8 cellular contexts compared by ENCODE assay signal in the genomic region with DNA sequence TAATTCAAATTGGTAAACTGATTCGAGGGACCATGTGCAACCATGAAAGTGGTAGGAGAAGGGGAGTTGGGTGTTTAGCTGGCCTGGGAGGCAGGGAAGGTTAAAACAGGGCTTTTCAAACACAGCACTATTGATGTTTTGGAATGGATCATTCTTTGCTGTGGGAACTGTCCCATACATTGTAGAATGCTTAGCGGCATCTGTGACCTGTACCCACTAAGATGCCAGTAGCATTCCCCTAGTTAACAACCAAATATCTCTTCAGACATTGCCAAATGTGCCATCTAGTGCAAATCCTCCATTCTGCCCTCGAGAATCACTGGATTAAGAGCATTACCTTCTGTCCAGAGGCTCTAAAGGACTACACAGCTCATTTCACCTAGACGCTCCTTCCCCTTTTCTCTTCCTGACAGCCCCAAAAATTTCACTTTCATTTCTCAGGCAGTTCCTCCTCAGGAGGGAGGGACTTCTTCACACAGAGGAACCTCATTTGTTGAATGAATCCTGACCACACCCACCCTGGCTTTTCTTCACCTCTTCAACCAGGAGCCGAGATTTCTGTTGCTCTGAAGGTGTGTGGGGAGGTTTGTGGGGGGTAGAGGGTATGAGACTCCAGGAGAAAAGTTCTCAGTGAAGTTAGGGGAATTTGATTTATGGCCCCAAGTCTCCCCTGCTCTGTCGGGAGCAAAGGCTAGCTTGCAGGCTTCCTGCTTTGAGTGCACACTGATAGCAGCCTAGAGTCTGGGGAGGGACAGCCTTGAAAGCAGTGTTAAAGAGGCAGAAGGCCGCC. TPM values are rescaled to one million over a fixed set of nuclear protein-coding genes. Genes with fewer than 3 reads are reported as not detected.
DNase-seq lines count a peak whose midpoint lies in the region; ATAC-seq and TF ChIP-seq lines count a peak whose summit lies in the region.

A gene with protein sequence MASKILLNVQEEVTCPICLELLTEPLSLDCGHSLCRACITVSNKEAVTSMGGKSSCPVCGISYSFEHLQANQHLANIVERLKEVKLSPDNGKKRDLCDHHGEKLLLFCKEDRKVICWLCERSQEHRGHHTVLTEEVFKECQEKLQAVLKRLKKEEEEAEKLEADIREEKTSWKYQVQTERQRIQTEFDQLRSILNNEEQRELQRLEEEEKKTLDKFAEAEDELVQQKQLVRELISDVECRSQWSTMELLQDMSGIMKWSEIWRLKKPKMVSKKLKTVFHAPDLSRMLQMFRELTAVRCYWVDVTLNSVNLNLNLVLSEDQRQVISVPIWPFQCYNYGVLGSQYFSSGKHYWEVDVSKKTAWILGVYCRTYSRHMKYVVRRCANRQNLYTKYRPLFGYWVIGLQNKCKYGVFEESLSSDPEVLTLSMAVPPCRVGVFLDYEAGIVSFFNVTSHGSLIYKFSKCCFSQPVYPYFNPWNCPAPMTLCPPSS (plus strand): TSS at position 513 of the 790 bp plus-strand sequence. CDS start 7,331 bp downstream, outside the sequence.

- H3K36me3 ChIP-seq in ACC112 (ENCODE audit: insufficient read depth, low read length) (no peaks in the 10 kb centered on the region), SK-N-MC (ENCODE audit: insufficient read depth, low read length) (no peaks in the 10 kb centered on the region), adipocyte (ENCODE audit: control insufficient read depth, insufficient read depth, low read length, severe bottlenecking) (no peaks in the 10 kb centered on the region), right atrium auricular region (no peaks in the 10 kb centered on the region)

- peak within 1 kb of the TSS; percentile 87 for H3K4me3 ChIP-seq in ACC112 (ENCODE audit: low read depth, low read length)
- H3K4me3 ChIP-seq in SK-N-MC, result peak within 1 kb of the TSS; percentile 68
- peak within 1 kb of the TSS; percentile 92 for H3K4me3 ChIP-seq in adipocyte (ENCODE audit: low read length)
- H3K4me3 ChIP-seq in right atrium auricular region, result peak within 1 kb of the TSS; percentile 46 to 56

- peak; percentile 97 for ATAC-seq in HG03342 (IDR thresholded peaks at IDR 0.05; ENCODE audit: unreplicated experiment)

- peaks cover 44% of the 10 kb centered on the region for H3K4me1 ChIP-seq in ACC112 (ENCODE audit: control insufficient read depth, insufficient read depth, low read length, unreplicated experiment)
- peaks cover 38% of the 10 kb centered on the region for H3K4me1 ChIP-seq in adipocyte (ENCODE audit: control insufficient read depth, insufficient read depth, low read length)
- H3K4me1 ChIP-seq in right atrium auricular region, result peaks cover 0 to 21% of the 10 kb centered on the region in 2 donors

- no peak for TF ChIP-seq CTCF in right atrium auricular region (IDR thresholded peaks at IDR 0.05)

- peaks cover 13% of the 10 kb centered on the region for H3K79me2 ChIP-seq in ACC112 (ENCODE audit: control insufficient read depth, insufficient read depth, low read length, unreplicated experiment)

- peak; percentile 67 for TF ChIP-seq POLR2A in GM19193 (IDR thresholded peaks at IDR 0.05; ENCODE audit: extremely low read depth, insufficient read depth, insufficient read length)

- H3K27me3 ChIP-seq in ACC112 (ENCODE audit: insufficient read depth, low read length) (no peaks in the 10 kb centered on the region), adipocyte (replicated peaks; ENCODE audit: control insufficient read depth, insufficient read depth, low read length) (no peaks in the 10 kb centered on the region), right atrium auricular region (no peaks in the 10 kb centered on the region)

- no peaks in the 10 kb centered on the region for H3K9me3 ChIP-seq in SK-N-MC (ENCODE audit: low read depth, low read length)
- no peaks in the 10 kb centered on the region for H3K9me3 ChIP-seq in adipocyte (ENCODE audit: control insufficient read depth, low read length)
- H3K9me3 ChIP-seq in right atrium auricular region, result no peaks in the 10 kb centered on the region

- H2AFZ ChIP-seq in ACC112 (ENCODE audit: low read length, unreplicated experiment), result peak within 1 kb of the TSS; percentile 8

- H3K9ac ChIP-seq in SK-N-MC (ENCODE audit: insufficient read length), result peak within 1 kb of the TSS; percentile 25
- peak within 1 kb of the TSS; percentile 87 for H3K9ac ChIP-seq in adipocyte (ENCODE audit: low read length)

- H3K27ac ChIP-seq in ACC112 (ENCODE audit: low read depth, low read length) (peak within 1 kb of the TSS; percentile 82), SK-N-MC (no peak within 1 kb of the TSS), right atrium auricular region (peak within 1 kb of the TSS; percentile 50 to 61)

- DNase-seq in SK-N-MC (ENCODE audit: low read depth, low spot score), result no peak
- DNase-seq in adipocyte (ENCODE audit: low read depth), result peak; percentile 87
- peak; percentile 75 for DNase-seq in right atrium auricular region (ENCODE audit: low spot score)
- DNase-seq in retina, result peak; percentile 27
- no peak for DNase-seq in cortex of kidney (lab: John Stamatoyannopoulos, UW)

RNA-seq across cellular contexts. Expression of the gene that starts here (rescaled TPM):
- 1 to 10 TPM; 1.4 to 3.8 TPM for total RNA-seq in right atrium auricular region

Comparison
In these comparisons a context has a peak if more than half of its experiments do, and no peak if none do; other contexts are left out.
1. DNase-seq: peak in adipocyte (single experiment), right atrium auricular region (single experiment) and retina (single experiment); none in SK-N-MC (single experiment) and cortex of kidney (single experiment).
2. Peak in every context shown above with its lines, with median percentiles within 50 percentile points of each other: H3K4me3 ChIP-seq.